In the genomic region with DNA sequence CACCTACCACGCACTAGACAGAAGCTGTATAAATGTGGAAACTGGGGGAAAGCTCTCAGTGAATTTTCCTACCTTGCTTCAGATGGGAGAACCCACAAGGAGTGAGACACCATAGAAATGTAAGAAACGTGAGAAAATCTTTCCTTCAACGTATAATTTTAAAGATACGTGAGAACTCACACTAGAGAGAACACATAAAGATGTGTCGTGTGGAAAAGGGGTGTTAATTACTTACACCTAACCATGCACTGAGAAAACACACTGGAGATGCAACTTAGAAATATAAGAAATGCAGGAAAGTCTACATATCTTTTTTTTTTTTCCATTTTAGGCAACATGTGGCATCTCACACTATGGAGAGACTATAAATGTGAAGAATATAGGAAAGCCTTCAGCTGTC, we compare ENCODE assay signal across 30 cellular contexts.
DNase-seq lines count a peak whose midpoint lies in the region; ATAC-seq, FAIRE-seq and TF ChIP-seq lines count a peak whose summit lies in the region.
"Had no signal": no experiment of that assay in that cellular context is flagged by ENCODE, and none has a peak within 500 bp of the region (broad histone marks: within the 10 kb centered on the region; RNA-seq: fewer than 3 reads in every experiment).

No MANE protein-coding gene starts in this region.

- no peak overlapping the region for H2BK20ac ChIP-seq in H1 (ENCODE audit: low read length)

- TF ChIP-seq CTCF in K562 (IDR thresholded peaks at IDR 0.05 in 2 of 3, conservative IDR thresholded peaks at IDR 0.05 in 1 of 3; ENCODE audit: insufficient read depth in 2 of 3, low read depth in 1 of 3, low read length in 3 of 3) (no peak), H1 (IDR thresholded peaks at IDR 0.05; ENCODE audit: control extremely low read depth in 1 of 3, insufficient read depth in 1 of 3, low read depth in 1 of 3, low read length in 3 of 3) (no peak)

- in situ Hi-C loops in K562 (cut with MboI): no loop called here

- H3K79me1 ChIP-seq in H1 (ENCODE audit: low read depth, low read length): no peaks in the 10 kb centered on the region

- TF ChIP-seq RAD21 in K562 (CRISPR knock-in tag; conservative IDR thresholded peaks at IDR 0.05 in 1 of 2, IDR thresholded peaks at IDR 0.05 in 1 of 2) (no peak), H1 (IDR thresholded peaks at IDR 0.05 in 1 of 2, conservative IDR thresholded peaks at IDR 0.05 in 1 of 2; ENCODE audit: low read depth in 2 of 2, low read length in 2 of 2) (no peak)

- H2AFZ ChIP-seq in K562 (ENCODE audit: low read depth, low read length) (no peak overlapping the region), H1 (ENCODE audit: low read length) (no peak overlapping the region)

- intact Hi-C loops in K562 (cut with micrococcal nuclease): no loop called here

- no peak overlapping the region for H2BK15ac ChIP-seq in H1 (ENCODE audit: low read length)

- no peak overlapping the region for H2BK12ac ChIP-seq in H1 (ENCODE audit: low read depth, low read length)

- ATAC-seq in K562 (no peak), GM18873 (IDR thresholded peaks at IDR 0.05; ENCODE audit: low FRiP score, unreplicated experiment) (no peak)
- ATAC-seq: A549; CD8-positive, alpha-beta T cell had no signal

- no peak overlapping the region for H4K8ac ChIP-seq in H1 (ENCODE audit: extremely low read depth, insufficient read depth, low read length)

- H4K20me1 ChIP-seq in K562 (replicated peaks; ENCODE audit: control insufficient read depth, insufficient read depth, low read length): no peaks in the 10 kb centered on the region
- no peaks in the 10 kb centered on the region for H4K20me1 ChIP-seq in H1 (replicated peaks in 1 of 2; ENCODE audit: control insufficient read depth in 1 of 2, insufficient read depth in 2 of 2, low read length in 2 of 2)
- H4K20me1 ChIP-seq: BLaER1; BLaER1 treated with 17β-estradiol and CSF1 and Interleukin-3, amounts not matched to agents 10 nM and 100 nM had no signal

- H4K91ac ChIP-seq in H1 (replicated peaks; ENCODE audit: insufficient read length, low read length): no peak overlapping the region

- no peak overlapping the region for H3K4ac ChIP-seq in H1 (replicated peaks; ENCODE audit: insufficient read length, low read depth, low read length)

- H3K27ac ChIP-seq in K562 (ENCODE audit: extremely low read depth, low read depth, low read length) (no peak overlapping the region), H1 (ENCODE audit: low read depth, low read length) (no peak overlapping the region)
- H3K27ac ChIP-seq: 22Rv1; A549; BLaER1; BLaER1 treated with 17β-estradiol and CSF1 and Interleukin-3, amounts not matched to agents 10 nM and 100 nM; C4-2B had no signal

- H3K23ac ChIP-seq in H1 (ENCODE audit: insufficient read length): no peak overlapping the region

- CTCF ChIA-PET in K562 (lab: Yijun Ruan, JAX; ENCODE audit: low intra/inter-chr PET ratio) (no interaction called here), H1 (lab: Charles Lee; ENCODE audit: partially characterized antibody) (no interaction called here)

- no peak overlapping the region for H3K18ac ChIP-seq in H1 (ENCODE audit: extremely low read depth, low read length)

- H3K14ac ChIP-seq in H1 (ENCODE audit: insufficient read length): no peak overlapping the region

- no peaks in the 10 kb centered on the region for H3K9me1 ChIP-seq in K562 (ENCODE audit: control insufficient read depth, insufficient read depth, low read length)

- no peaks in the 10 kb centered on the region for H3K23me2 ChIP-seq in H1 (ENCODE audit: low read depth, low read length)

- H3K4me1 ChIP-seq in K562 (replicated peaks in 1 of 2; ENCODE audit: control insufficient read depth in 2 of 2, insufficient read depth in 2 of 2, low read length in 2 of 2): no peaks in the 10 kb centered on the region
- H3K4me1 ChIP-seq in H1 (replicated peaks in 1 of 4; ENCODE audit: control insufficient read depth in 3 of 4, insufficient read depth in 4 of 4, low read length in 3 of 4): no peaks in the 10 kb centered on the region
- H3K4me1 ChIP-seq: A549; BE2C; BLaER1; BLaER1 treated with 17β-estradiol and CSF1 and Interleukin-3, amounts not matched to agents 10 nM and 100 nM; Caco-2 had no signal

- H3K36me3 ChIP-seq in K562 (ENCODE audit: control insufficient read depth, insufficient read depth, low read length) (peaks cover 19% of the 10 kb centered on the region; the same call in 2 of the 3 replicates), H1 (ENCODE audit: control insufficient read depth in 2 of 4, insufficient read depth in 4 of 4, low read length in 3 of 4) (no peaks in the 10 kb centered on the region)
- H3K36me3 ChIP-seq: BE2C; BLaER1; BLaER1 treated with 17β-estradiol and CSF1 and Interleukin-3, amounts not matched to agents 10 nM and 100 nM had no signal

- DNase-seq in K562 (ENCODE audit: extremely low read depth in 1 of 4, low spot score in 3 of 4): no peak
- DNase-seq in H1 (ENCODE audit: low read depth in 1 of 2, low spot score in 2 of 2): no peak
- no peak for DNase-seq in A172 (ENCODE audit: low spot score)
- DNase-seq: 8988T; ACHN; AML-193; BE2C; C1 segment of cervical spinal cord; Caco-2; Calu3; CD4-positive, alpha-beta memory T cell; CD4-positive, alpha-beta T cell; CD4-positive, CD25-positive, alpha-beta regulatory T cell; CD8-positive, alpha-beta memory T cell; CD8-positive, alpha-beta T cell; COR-L47; DMS 273 treated with DMSO at 0.1 percent for 48 hours; DMS153; DMS53; DMS79; DMS79 treated with DMSO at 0.1 percent for 48 hours; DND-41; EL had no signal

- POLR2A ChIA-PET in K562 (lab: Yijun Ruan, JAX): no interaction called here
- POLR2A ChIA-PET in H1 (lab: Charles Lee; ENCODE audit: partially characterized antibody): no interaction called here

- BruUV-seq in K562 (replicated peaks; lab: Mats Ljungman, UMichigan): no TSS peak

- H3K9ac ChIP-seq in K562 (ENCODE audit: insufficient read depth in 1 of 2, low read depth in 2 of 2, low read length in 2 of 2) (no peak overlapping the region), H1 (replicated peaks in 1 of 4; ENCODE audit: extremely low read depth in 1 of 4, low read depth in 3 of 4, low read length in 3 of 4) (no peak overlapping the region)
- H3K9ac ChIP-seq: BLaER1; BLaER1 treated with 17β-estradiol and CSF1 and Interleukin-3, amounts not matched to agents 10 nM and 100 nM had no signal

- H3K9me3 ChIP-seq in K562 (replicated peaks; ENCODE audit: control insufficient read depth, insufficient read depth, low read depth, low read length) (peaks cover 5% of the 10 kb centered on the region; the same call in 1 of the 2 replicates), H1 (ENCODE audit: insufficient read depth in 2 of 2, low read depth in 1 of 2, low read length in 1 of 2) (peaks cover 17 to 21% of the 10 kb centered on the region in 2 experiments)
- H3K9me3 ChIP-seq: BE2C, Caco-2 had no signal

- H3K4me3 ChIP-seq in K562 (no peak overlapping the region), H1 (ENCODE audit: extremely low read depth in 1 of 4, insufficient read depth in 2 of 4, low read depth in 3 of 4, low read length in 4 of 4) (no peak overlapping the region)
- H3K4me3 ChIP-seq: A549; BLaER1; BLaER1 treated with 17β-estradiol and CSF1 and Interleukin-3, amounts not matched to agents 10 nM and 100 nM had no signal

- TF ChIP-seq EP300 in K562 (IDR thresholded peaks at IDR 0.05; ENCODE audit: low read length) (no peak), H1 (IDR thresholded peaks at IDR 0.05; ENCODE audit: borderline replicate concordance in 1 of 2, low read depth in 2 of 2, low read length in 2 of 2) (no peak)

- H3K27me3 ChIP-seq in K562 (ENCODE audit: control insufficient read depth in 2 of 2, insufficient read depth in 2 of 2, low read length in 2 of 2) (no peaks in the 10 kb centered on the region), H1 (replicated peaks in 1 of 4; ENCODE audit: control insufficient read depth in 3 of 4, extremely low read depth in 1 of 4, insufficient read depth in 3 of 4, low read length in 3 of 4) (no peaks in the 10 kb centered on the region)
- H3K27me3 ChIP-seq: BE2C; BLaER1; BLaER1 treated with 17β-estradiol and CSF1 and Interleukin-3, amounts not matched to agents 10 nM and 100 nM had no signal

- FAIRE-seq in K562 (lab: Jason Lieb, UNC): no peak
- no peak for FAIRE-seq in H1 (lab: Jason Lieb, UNC)
- FAIRE-seq: A204.1, A549 had no signal

- no peak for TF ChIP-seq POLR2A in K562 (conservative IDR thresholded peaks at IDR 0.05)
- no peak for TF ChIP-seq POLR2A in H1 (IDR thresholded peaks at IDR 0.05; ENCODE audit: control extremely low read depth in 1 of 2, low read depth in 2 of 2, low read length in 2 of 2)

- H3K79me2 ChIP-seq in K562 (ENCODE audit: control insufficient read depth, insufficient read depth, low read length) (no peaks in the 10 kb centered on the region; the same call in 2 of the 3 replicates), H1 (ENCODE audit: control insufficient read depth in 1 of 2, insufficient read depth in 2 of 2, low read length in 2 of 2) (no peaks in the 10 kb centered on the region)

- no peak overlapping the region for H3K4me2 ChIP-seq in K562 (ENCODE audit: insufficient read depth, low read length)
- H3K4me2 ChIP-seq in H1 (ENCODE audit: insufficient read depth in 1 of 2, low read depth in 2 of 2, low read length in 2 of 2): no peak overlapping the region
- H3K4me2 ChIP-seq: A549; BLaER1; BLaER1 treated with 17β-estradiol and CSF1 and Interleukin-3, amounts not matched to agents 10 nM and 100 nM had no signal

- 88% methylated on average over 5 of the region's 5 CpGs for WGBS in K562 (ENCODE audit: insufficient coverage, low coverage, missing lambda C conversion rate)
- 85% methylated on average over 5 of the region's 5 CpGs; no CpG with 5 or more reads in 1 of the 2 experiments for WGBS in H1 (ENCODE audit: extremely low coverage in 1 of 2, insufficient coverage in 1 of 2, insufficient read length in 1 of 2, insufficient replicate concordance in 2 of 2, low coverage in 1 of 2, low lambda C conversion rate in 2 of 2, missing lambda C conversion rate in 1 of 2), 2 experiments

- H2AK5ac ChIP-seq in H1 (ENCODE audit: low read depth, low read length): no peak overlapping the region

- no peak overlapping the region for H4K5ac ChIP-seq in H1 (ENCODE audit: insufficient read length, low read depth, low read length)

- H3K56ac ChIP-seq in H1 (replicated peaks; ENCODE audit: insufficient read length, low read depth, low read length): no peak overlapping the region

- H2BK5ac ChIP-seq in H1 (ENCODE audit: low read depth, low read length): no peak overlapping the region

- H2BK120ac ChIP-seq in H1 (replicated peaks; ENCODE audit: low read depth, low read length): no peak overlapping the region

TF ChIP-seq in K562, 482 proteins besides CTCF, POLR2A, EP300 and RAD21:
- TF ChIP-seq ARHGAP35 (IDR thresholded peaks at IDR 0.05; ENCODE audit: partially characterized antibody) (no peak), ZNF274 (IDR thresholded peaks at IDR 0.05; ENCODE audit: borderline replicate concordance, low read depth, low read length) (peak; percentile 84)

TF ChIP-seq in H1, 55 proteins besides CTCF, POLR2A, EP300 and RAD21:
- TF ChIP-seq SAP30 (IDR thresholded peaks at IDR 0.05; ENCODE audit: insufficient read depth, insufficient replicate concordance, low read length) (no peak), RXRA (IDR thresholded peaks at IDR 0.05; ENCODE audit: insufficient read depth, low read depth, low read length) (no peak), ZNF274 (IDR thresholded peaks at IDR 0.05; ENCODE audit: borderline replicate concordance, extremely low read depth, low read length) (peak; percentile 74)
